ENCODE assay signal across 31 cellular contexts in genomic region chr19:46376241-46377153, GRCh38. TPM values are rescaled to one million over a fixed set of nuclear protein-coding genes. Genes with fewer than 3 reads are reported as not detected.
DNase-seq lines count a peak whose midpoint lies in the region; ATAC-seq and TF ChIP-seq lines count a peak whose summit lies in the region.
"Had no signal": no experiment of that assay in that cellular context is flagged by ENCODE, and none has a peak within 500 bp of the region (broad histone marks: within the 10 kb centered on the region; RNA-seq: fewer than 3 reads in every experiment).

No MANE protein-coding gene starts in this region.

- TF ChIP-seq EP300 in sigmoid colon (IDR thresholded peaks at IDR 0.05), result no peak

- ATAC-seq in RWPE2 (ENCODE audit: low read depth) (no peak), left lung (no peak), GM18868 (IDR thresholded peaks at IDR 0.05; ENCODE audit: unreplicated experiment) (no peak)
- ATAC-seq: activated CD8-positive, alpha-beta T cell treated with anti-CD3 and anti-CD28 coated beads for 36 hours; activated T-cell treated with anti-CD3 and anti-CD28 coated beads, Interleukin-2, amount 50 U/mL, for 4 hours; foreskin keratinocyte; mucosa of descending colon; Right ventricle myocardium inferior had no signal

- H3K4me1 ChIP-seq in RWPE2 (ENCODE audit: insufficient read depth, poor library complexity, severe bottlenecking) (peaks cover 24% of the 10 kb centered on the region), left lung (peaks cover 17 to 24% of the 10 kb centered on the region in 2 donors), sigmoid colon (peaks cover 0 to 58% (median 42%) of the 10 kb centered on the region in 4 donors), HAP-1 (peaks cover 3% of the 10 kb centered on the region; the same call in 1 of the 2 replicates)

- TF ChIP-seq CTCF in 22Rv1 (IDR thresholded peaks at IDR 0.05) (no peak), RWPE2 (IDR thresholded peaks at IDR 0.05; ENCODE audit: poor library complexity, severe bottlenecking) (no peak), left lung (IDR thresholded peaks at IDR 0.05) (no peak), sigmoid colon (IDR thresholded peaks at IDR 0.05) (no peak)

- H3K4me3 ChIP-seq in RWPE2 (ENCODE audit: severe bottlenecking), result no peak overlapping the region
- H3K4me3 ChIP-seq in left lung, result no peak overlapping the region
- no peak overlapping the region for H3K4me3 ChIP-seq in sigmoid colon
- H3K4me3 ChIP-seq in HAP-1, result no peak overlapping the region
- H3K4me3 ChIP-seq: mucosa of descending colon, prostate gland, skin epidermis, transverse colon had no signal

- DNase-seq in RWPE2 (ENCODE audit: low spot score) (peak; percentile 51), left lung (peak; percentile 26 to 64), sigmoid colon (peak; percentile 61), CD1c-positive myeloid dendritic cell (ENCODE audit: extremely low spot score) (no peak), NCI-H82 treated with DMSO at 0.1 percent for 48 hours (lab: John Stamatoyannopoulos, UW; ENCODE audit: unreplicated experiment) (no peak), HAP-1 (ENCODE audit: low spot score in 2 of 2) (no peak)
- DNase-seq: activated CD8-positive, alpha-beta T cell treated with anti-CD3 and anti-CD28 coated beads for 36 hours; activated naive CD4-positive, alpha-beta T cell; activated T-cell treated with anti-CD3 and anti-CD28 coated beads, Interleukin-2, amount 50 U/mL, for 4 hours; anterior cingulate cortex; CD4-positive, alpha-beta memory T cell; effector CD4-positive, alpha-beta T cell; erythroblast; foreskin keratinocyte; H7; KBM-7; mucosa of descending colon; NCI-H1694; NCI-H526; stimulated activated CD4-positive, alpha-beta T cell treated with anti-CD3 and anti-CD28 coated beads, Interleukin-1b, Interleukin-23, amount 100 ng/mL, for 48 hours; stimulated activated naive CD4-positive, alpha-beta T cell; T-helper 9 cell; transverse colon had no signal

- H3K27me3 ChIP-seq in RWPE2 (ENCODE audit: insufficient read depth, poor library complexity, severe bottlenecking), result no peaks in the 10 kb centered on the region
- H3K27me3 ChIP-seq in left lung, result no peaks in the 10 kb centered on the region
- no peaks in the 10 kb centered on the region for H3K27me3 ChIP-seq in sigmoid colon
- no peaks in the 10 kb centered on the region for H3K27me3 ChIP-seq in HAP-1 (ENCODE audit: low read depth)
- H3K27me3 ChIP-seq: foreskin keratinocyte, transverse colon had no signal

- in situ Hi-C loops in HAP-1 (cut with MboI; ENCODE audit: low sequenced_read_pairs), result no loop called here

- H3K9me3 ChIP-seq in RWPE2 (ENCODE audit: severe bottlenecking), result no peaks in the 10 kb centered on the region
- H3K9me3 ChIP-seq in left lung, result no peaks in the 10 kb centered on the region
- no peaks in the 10 kb centered on the region for H3K9me3 ChIP-seq in sigmoid colon
- H3K9me3 ChIP-seq in HAP-1, result no peaks in the 10 kb centered on the region
- H3K9me3 ChIP-seq: mucosa of descending colon, prostate gland, transverse colon had no signal

- peak overlapping the region; percentile 44 for H3K27ac ChIP-seq in 22Rv1
- H3K27ac ChIP-seq in RWPE2 (ENCODE audit: poor library complexity, severe bottlenecking), result no peak overlapping the region
- peak overlapping the region in 1 of 2 donors; percentile 71 for H3K27ac ChIP-seq in left lung
- peak overlapping the region in 3 of 4 donors; percentile 46 to 80 (median 58) for H3K27ac ChIP-seq in sigmoid colon
- H3K27ac ChIP-seq: foreskin keratinocyte had no signal

- intact Hi-C loops in left lung (cut with DNase I), result no loop called here
- intact Hi-C loops in sigmoid colon (cut with DNase I), result no loop called here

- no peak for TF ChIP-seq POLR2A in sigmoid colon (IDR thresholded peaks at IDR 0.05)

- 93 to 95% methylated on average over 20 of the region's 20 CpGs for WGBS in sigmoid colon, 2 donors

- H3K36me3 ChIP-seq in RWPE2 (ENCODE audit: low read depth) (peaks cover 66% of the 10 kb centered on the region), left lung (peaks cover 3 to 50% of the 10 kb centered on the region in 2 donors), sigmoid colon (peaks cover 0 to 19% (median 9%) of the 10 kb centered on the region in 4 donors), HAP-1 (replicated peaks) (peaks cover 59% of the 10 kb centered on the region)

RNA-seq across cellular contexts. Expression of gene PPP5C, which starts 29.6 kb away (rescaled TPM):
- total RNA-seq in left lung (10 to 100 TPM; 52.6 to 55.7 TPM), sigmoid colon (10 to 100 TPM; 37.1 to 61.5 (median 46.5) TPM)
- 10 to 100 TPM; 27.6 to 62.3 (median 37.7) TPM for polyA plus RNA-seq in sigmoid colon

RNA-seq across cellular contexts. Expression of gene CCDC8, which starts 36.9 kb away (rescaled TPM):
- total RNA-seq in left lung, result 10 to 100 TPM; 11.8 to 15.5 TPM
- 1 to 10 TPM; 3.5 to 6.1 (median 5.2) TPM for total RNA-seq in sigmoid colon
- polyA plus RNA-seq in sigmoid colon, result 1 to 10 TPM in 2 of 3 donors, under 1 TPM in 1; 0.69 to 2.4 (median 1.9) TPM
- total RNA-seq: activated CD8-positive, alpha-beta T cell treated with anti-CD3 and anti-CD28 coated beads for 36 hours; CD4-positive, alpha-beta memory T cell; HT-29 had no signal
- polyA plus RNA-seq: CD4-positive, alpha-beta memory T cell had no signal

RNA-seq across cellular contexts. Expression of gene PNMA8C, which starts 52.2 kb away (rescaled TPM):
- total RNA-seq in left lung (under 1 TPM; 0.09 to 0.16 TPM), sigmoid colon (under 1 TPM in 3 of 4 donors, not detected in 1; 0.27 to 0.36 (median 0.28) TPM)
- under 1 TPM in 2 of 3 donors, not detected in 1; 0.23 to 0.25 TPM for polyA plus RNA-seq in sigmoid colon
- total RNA-seq: activated CD8-positive, alpha-beta T cell treated with anti-CD3 and anti-CD28 coated beads for 36 hours; activated T-cell treated with anti-CD3 and anti-CD28 coated beads, Interleukin-2, amount 50 U/mL, for 4 hours; CD4-positive, alpha-beta memory T cell; foreskin keratinocyte; G401; HT-29; Right ventricle myocardium inferior; transverse colon had no signal
- polyA plus RNA-seq: CD4-positive, alpha-beta memory T cell; foreskin keratinocyte; liver had no signal

Comparison
In these comparisons a context has a peak if more than half of its experiments do, and no peak if none do; other contexts are left out.
1. DNase-seq: peak in RWPE2 (single experiment), left lung (2 of 2) and sigmoid colon (single experiment); none in CD1c-positive myeloid dendritic cell (single experiment), NCI-H82 treated with DMSO at 0.1 percent for 48 hours (single experiment) and HAP-1 (0 of 2).